In the genomic region with DNA sequence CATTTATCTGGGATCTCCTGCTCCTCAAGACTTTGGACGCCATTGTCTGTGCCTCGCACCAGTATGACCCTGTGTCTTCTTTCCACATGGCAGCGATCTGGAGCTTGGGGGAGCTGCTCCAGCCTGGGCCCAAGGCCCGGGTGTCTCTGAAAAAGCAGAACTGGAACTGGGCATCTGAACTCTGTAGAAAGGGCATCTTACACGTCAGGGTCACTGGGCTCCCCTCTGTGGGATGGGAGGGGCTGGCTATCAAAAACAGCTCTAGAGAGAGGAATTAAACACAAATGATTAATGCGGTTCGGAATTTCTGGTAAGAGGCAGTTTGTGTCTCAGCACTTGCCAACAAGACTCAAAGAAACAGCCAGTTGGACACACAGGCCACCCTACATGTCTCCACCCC, we compare ENCODE assay signal across 1 cellular context.
TF ChIP-seq lines count a peak whose summit lies in the region.

No MANE protein-coding gene starts in this region.

TF ChIP-seq in HepG2, 621 proteins besides CTCF, POLR2A, EP300 and RAD21:
- TF ChIP-seq MED8 (CRISPR knock-in tag; IDR thresholded peaks at IDR 0.05; ENCODE audit: insufficient replicate concordance) (no peak), ZNF337 (CRISPR knock-in tag; IDR thresholded peaks at IDR 0.05; ENCODE audit: borderline replicate concordance, low read depth) (no peak), RELA (CRISPR knock-in tag; IDR thresholded peaks at IDR 0.05) (no peak), HNRNPUL1 (IDR thresholded peaks at IDR 0.05; ENCODE audit: low read depth, low read length) (no peak), ZNF331 (CRISPR knock-in tag; IDR thresholded peaks at IDR 0.05) (no peak), JUNB (CRISPR knock-in tag; IDR thresholded peaks at IDR 0.05; ENCODE audit: borderline replicate concordance) (no peak)
- TF ChIP-seq, protein P1, sequence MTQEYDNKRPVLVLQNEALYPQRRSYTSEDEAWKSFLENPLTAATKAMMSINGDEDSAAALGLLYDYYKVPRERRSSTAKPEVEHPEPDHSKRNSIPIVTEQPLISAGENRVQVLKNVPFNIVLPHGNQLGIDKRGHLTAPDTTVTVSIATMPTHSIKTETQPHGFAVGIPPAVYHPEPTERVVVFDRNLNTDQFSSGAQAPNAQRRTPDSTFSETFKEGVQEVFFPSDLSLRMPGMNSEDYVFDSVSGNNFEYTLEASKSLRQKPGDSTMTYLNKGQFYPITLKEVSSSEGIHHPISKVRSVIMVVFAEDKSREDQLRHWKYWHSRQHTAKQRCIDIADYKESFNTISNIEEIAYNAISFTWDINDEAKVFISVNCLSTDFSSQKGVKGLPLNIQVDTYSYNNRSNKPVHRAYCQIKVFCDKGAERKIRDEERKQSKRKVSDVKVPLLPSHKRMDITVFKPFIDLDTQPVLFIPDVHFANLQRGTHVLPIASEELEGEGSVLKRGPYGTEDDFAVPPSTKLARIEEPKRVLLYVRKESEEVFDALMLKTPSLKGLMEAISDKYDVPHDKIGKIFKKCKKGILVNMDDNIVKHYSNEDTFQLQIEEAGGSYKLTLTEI (CRISPR knock-in tag; conservative IDR thresholded peaks at IDR 0.05) = no peak
- TF ChIP-seq, protein P2, sequence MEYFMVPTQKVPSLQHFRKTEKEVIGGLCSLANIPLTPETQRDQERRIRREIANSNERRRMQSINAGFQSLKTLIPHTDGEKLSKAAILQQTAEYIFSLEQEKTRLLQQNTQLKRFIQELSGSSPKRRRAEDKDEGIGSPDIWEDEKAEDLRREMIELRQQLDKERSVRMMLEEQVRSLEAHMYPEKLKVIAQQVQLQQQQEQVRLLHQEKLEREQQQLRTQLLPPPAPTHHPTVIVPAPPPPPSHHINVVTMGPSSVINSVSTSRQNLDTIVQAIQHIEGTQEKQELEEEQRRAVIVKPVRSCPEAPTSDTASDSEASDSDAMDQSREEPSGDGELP (IDR thresholded peaks at IDR 0.05; ENCODE audit: borderline replicate concordance, low read depth) = no peak
